ENCODE assay signal across 1 cellular context in genomic region chr5:78799254-78800017, GRCh38.
TF ChIP-seq lines count a peak whose summit lies in the region.

No MANE protein-coding gene starts in this region.

TF ChIP-seq in HCT116, 20 proteins besides CTCF, POLR2A, EP300 and RAD21 (continued from another document):
- TF ChIP-seq, protein P1, sequence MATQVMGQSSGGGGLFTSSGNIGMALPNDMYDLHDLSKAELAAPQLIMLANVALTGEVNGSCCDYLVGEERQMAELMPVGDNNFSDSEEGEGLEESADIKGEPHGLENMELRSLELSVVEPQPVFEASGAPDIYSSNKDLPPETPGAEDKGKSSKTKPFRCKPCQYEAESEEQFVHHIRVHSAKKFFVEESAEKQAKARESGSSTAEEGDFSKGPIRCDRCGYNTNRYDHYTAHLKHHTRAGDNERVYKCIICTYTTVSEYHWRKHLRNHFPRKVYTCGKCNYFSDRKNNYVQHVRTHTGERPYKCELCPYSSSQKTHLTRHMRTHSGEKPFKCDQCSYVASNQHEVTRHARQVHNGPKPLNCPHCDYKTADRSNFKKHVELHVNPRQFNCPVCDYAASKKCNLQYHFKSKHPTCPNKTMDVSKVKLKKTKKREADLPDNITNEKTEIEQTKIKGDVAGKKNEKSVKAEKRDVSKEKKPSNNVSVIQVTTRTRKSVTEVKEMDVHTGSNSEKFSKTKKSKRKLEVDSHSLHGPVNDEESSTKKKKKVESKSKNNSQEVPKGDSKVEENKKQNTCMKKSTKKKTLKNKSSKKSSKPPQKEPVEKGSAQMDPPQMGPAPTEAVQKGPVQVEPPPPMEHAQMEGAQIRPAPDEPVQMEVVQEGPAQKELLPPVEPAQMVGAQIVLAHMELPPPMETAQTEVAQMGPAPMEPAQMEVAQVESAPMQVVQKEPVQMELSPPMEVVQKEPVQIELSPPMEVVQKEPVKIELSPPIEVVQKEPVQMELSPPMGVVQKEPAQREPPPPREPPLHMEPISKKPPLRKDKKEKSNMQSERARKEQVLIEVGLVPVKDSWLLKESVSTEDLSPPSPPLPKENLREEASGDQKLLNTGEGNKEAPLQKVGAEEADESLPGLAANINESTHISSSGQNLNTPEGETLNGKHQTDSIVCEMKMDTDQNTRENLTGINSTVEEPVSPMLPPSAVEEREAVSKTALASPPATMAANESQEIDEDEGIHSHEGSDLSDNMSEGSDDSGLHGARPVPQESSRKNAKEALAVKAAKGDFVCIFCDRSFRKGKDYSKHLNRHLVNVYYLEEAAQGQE (IDR thresholded peaks at IDR 0.05; ENCODE audit: low read depth), result no peak
- TF ChIP-seq MAX (IDR thresholded peaks at IDR 0.05), result no peak
- TF ChIP-seq TCF7L2 (IDR thresholded peaks at IDR 0.05; ENCODE audit: borderline replicate concordance, extremely low read depth, insufficient read depth, insufficient read length), result no peak
- no peak for TF ChIP-seq CEBPB (IDR thresholded peaks at IDR 0.05; ENCODE audit: low read depth)
- TF ChIP-seq EGR1 (IDR thresholded peaks at IDR 0.05; ENCODE audit: low read depth), result no peak
- no peak for TF ChIP-seq SIN3A (IDR thresholded peaks at IDR 0.05; ENCODE audit: low read depth)
- TF ChIP-seq EZH2 (IDR thresholded peaks at IDR 0.05), result no peak
- no peak for TF ChIP-seq FOSL1 (IDR thresholded peaks at IDR 0.05; ENCODE audit: low read depth)
